ENCODE assay signal across 19 cellular contexts in the genomic region with DNA sequence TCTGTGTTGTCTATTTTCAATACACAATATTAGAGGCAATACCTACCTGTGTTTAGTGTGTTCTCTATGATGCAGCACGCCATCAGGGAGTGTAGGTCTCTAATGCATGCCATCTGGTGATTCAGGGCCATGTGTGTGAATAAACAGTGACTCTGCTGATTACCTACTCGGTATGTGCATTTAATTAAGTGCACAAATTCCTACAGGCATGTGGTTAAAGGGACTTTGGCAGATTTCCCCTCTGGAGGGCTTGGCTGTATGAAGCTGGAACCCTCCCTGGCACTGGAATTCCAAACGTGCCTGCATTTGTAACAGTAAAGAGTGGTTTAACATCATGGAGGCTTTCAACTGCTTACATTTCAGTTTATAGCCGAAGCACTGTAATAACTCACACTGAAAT.
DNase-seq lines count a peak whose midpoint lies in the region; ATAC-seq and TF ChIP-seq lines count a peak whose summit lies in the region.
"Had no signal": no experiment of that assay in that cellular context is flagged by ENCODE, and none has a peak within 500 bp of the region (broad histone marks: within the 10 kb centered on the region; RNA-seq: fewer than 3 reads in every experiment).

No MANE protein-coding gene starts in this region.

- H3K4me3 ChIP-seq in AG09309 (ENCODE audit: control insufficient read depth, low read depth, low read length) (no peak overlapping the region), MG63 (no peak overlapping the region), lower lobe of right lung (no peak overlapping the region)
- H3K4me3 ChIP-seq: colonic mucosa, sigmoid colon, thyroid gland had no signal

- no peak overlapping the region for H3K27ac ChIP-seq in lower lobe of right lung
- H3K27ac ChIP-seq: colonic mucosa, epithelial cell of prostate, neutrophil, sigmoid colon, thyroid gland had no signal

- H3K36me3 ChIP-seq in MG63 (no peaks in the 10 kb centered on the region), lower lobe of right lung (no peaks in the 10 kb centered on the region)
- H3K36me3 ChIP-seq: colonic mucosa, neutrophil, sigmoid colon, thyroid gland had no signal

- no peaks in the 10 kb centered on the region for H3K27me3 ChIP-seq in MG63
- no peaks in the 10 kb centered on the region for H3K27me3 ChIP-seq in lower lobe of right lung (ENCODE audit: low read depth)
- H3K27me3 ChIP-seq: colonic mucosa, neutrophil, sigmoid colon, thyroid gland had no signal

- peak; percentile 27 for DNase-seq in AG09309 (ENCODE audit: low read depth)
- DNase-seq in MG63, result peak; percentile 41
- DNase-seq in astrocyte of the hippocampus (ENCODE audit: low read depth, low spot score), result peak; percentile 94
- DNase-seq in iPS-NIHi11 (ENCODE audit: low spot score), result peak; percentile 21
- no peak for DNase-seq in NCI-H2227 (lab: John Stamatoyannopoulos, UW; ENCODE audit: unreplicated experiment)
- DNase-seq in KG1 (lab: John Stamatoyannopoulos, UW), result no peak
- DNase-seq in germinal center (ENCODE audit: low spot score), result no peak
- no peak for DNase-seq in lower lobe of right lung
- DNase-seq: activated CD4-positive, alpha-beta T cell treated with anti-CD3 and anti-CD28 coated beads, Interleukin-2, amount 50 U/mL, for 4 hours; activated naive CD8-positive, alpha-beta T cell treated with anti-CD3 and anti-CD28 coated beads, Interleukin-2, amount 50 U/mL, for 24 hours; colonic mucosa; NCI-H2029 treated with DMSO at 0.1 percent for 48 hours; sigmoid colon; stimulated activated CD4-positive, alpha-beta T cell treated with anti-CD3 and anti-CD28 coated beads, Interleukin-4, amount 100 ng/mL, for 24 hours; T-helper 9 cell; thyroid gland had no signal

- TF ChIP-seq CTCF in AG09309 (IDR thresholded peaks at IDR 0.05; ENCODE audit: control insufficient read depth, insufficient read depth, low read depth, low read length, missing control alignments) (no peak), lower lobe of right lung (IDR thresholded peaks at IDR 0.05) (no peak)

- intact Hi-C loops in lower lobe of right lung (cut with DNase I), result no loop called here

- H3K9me3 ChIP-seq in MG63 (no peaks in the 10 kb centered on the region), lower lobe of right lung (no peaks in the 10 kb centered on the region)
- H3K9me3 ChIP-seq: colonic mucosa, neutrophil, sigmoid colon, thyroid gland had no signal

- no peak for ATAC-seq in lower lobe of right lung
- ATAC-seq: activated naive CD8-positive, alpha-beta T cell treated with anti-CD3 and anti-CD28 coated beads, Interleukin-2, amount 50 U/mL, for 24 hours; Right ventricle myocardium inferior had no signal

- H3K4me1 ChIP-seq in lower lobe of right lung, result no peaks in the 10 kb centered on the region
- H3K4me1 ChIP-seq: colonic mucosa, sigmoid colon, thyroid gland had no signal

Comparison
In these comparisons a context has a peak if more than half of its experiments do, and no peak if none do; other contexts are left out.
1. DNase-seq: peak in AG09309 (single experiment), MG63 (single experiment), astrocyte of the hippocampus (single experiment) and iPS-NIHi11 (single experiment); none in NCI-H2227 (single experiment), KG1 (single experiment), germinal center (single experiment) and lower lobe of right lung (single experiment).